Comparison of ENCODE assay signal across 1 cellular context in the genomic region with DNA sequence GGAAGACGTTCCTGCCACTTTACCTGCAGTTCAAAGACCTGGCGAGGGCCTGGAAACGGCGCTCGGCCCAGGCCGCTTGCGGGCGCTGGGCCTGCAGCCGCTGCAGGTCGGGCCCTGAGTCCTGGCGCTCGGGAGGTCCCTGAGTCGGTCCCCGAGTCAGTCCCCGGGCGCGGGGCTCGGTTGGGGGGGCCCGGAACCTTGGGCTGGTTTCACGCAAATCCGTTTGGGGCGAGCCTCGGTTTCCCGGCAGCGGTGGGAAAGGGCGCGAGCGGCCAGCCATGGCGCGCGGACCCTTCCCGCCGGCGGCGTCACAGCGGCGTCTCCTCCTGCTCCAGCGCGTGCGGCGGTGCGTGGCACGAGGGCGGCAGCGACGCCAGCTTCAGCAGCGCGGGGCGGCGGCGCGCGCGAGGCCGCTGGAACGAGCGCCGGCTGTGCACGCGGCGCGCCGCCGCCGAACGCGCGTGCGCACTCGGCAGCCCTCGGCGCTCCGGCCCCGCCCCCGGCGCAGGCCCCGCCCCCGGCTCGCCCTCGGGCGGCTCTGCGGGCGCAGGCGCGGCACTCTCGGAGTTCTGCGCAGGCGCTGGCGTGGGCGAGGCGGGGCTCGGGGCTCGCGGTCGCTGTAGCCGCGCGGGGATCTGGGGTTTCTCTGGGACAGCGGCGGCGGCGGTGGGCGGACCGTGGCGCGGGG.
TF ChIP-seq lines count a peak whose summit lies in the region.

No MANE protein-coding gene starts in this region.

TF ChIP-seq in HepG2, 621 proteins besides CTCF, POLR2A, EP300 and RAD21 (continued from another document and continues in another):
- TF ChIP-seq, protein P1, sequence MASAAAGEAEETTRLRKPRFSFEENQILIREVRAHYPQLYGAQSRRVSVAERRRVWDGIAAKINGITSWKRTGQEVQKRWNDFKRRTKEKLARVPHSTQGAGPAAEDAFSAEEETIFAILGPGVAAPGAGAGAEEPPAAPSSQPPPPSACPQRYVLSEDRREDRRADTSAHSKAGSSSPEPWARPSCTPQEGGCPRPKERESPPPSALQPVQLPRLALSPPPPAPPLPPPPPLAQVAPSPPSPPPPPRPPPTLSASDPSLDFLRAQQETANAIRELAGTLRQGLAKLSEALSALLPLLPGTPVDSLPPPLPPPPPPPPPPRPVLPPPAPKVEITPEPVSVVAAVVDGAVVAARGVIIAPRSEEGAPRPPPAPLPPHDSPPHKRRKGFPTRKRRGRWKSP (CRISPR knock-in tag; IDR thresholded peaks at IDR 0.05) = peak; percentile 81; the same call in 1 of the 2 replicates
- TF ChIP-seq TMF1 (CRISPR knock-in tag; IDR thresholded peaks at IDR 0.05; ENCODE audit: low read depth) (peak; percentile 98), KDM4B (CRISPR knock-in tag; IDR thresholded peaks at IDR 0.05) (no peak), ZNF562 (CRISPR knock-in tag; IDR thresholded peaks at IDR 0.05; ENCODE audit: borderline replicate concordance) (peak; percentile 93), ZC3H4 (CRISPR knock-in tag; IDR thresholded peaks at IDR 0.05; ENCODE audit: borderline replicate concordance) (no peak), ZNF629 (CRISPR knock-in tag; conservative IDR thresholded peaks at IDR 0.05) (peak; percentile 3; the same call in 1 of the 2 replicates), ZNF468 (CRISPR knock-in tag; IDR thresholded peaks at IDR 0.05) (0 out of 2 replicates have a peak, but pooled peaks have one; percentile 46), IKZF4 (CRISPR knock-in tag; IDR thresholded peaks at IDR 0.05; ENCODE audit: borderline replicate concordance, low read depth, not compliant biosample characterization) (peak; percentile 99), RFXAP (CRISPR knock-in tag; IDR thresholded peaks at IDR 0.05; ENCODE audit: borderline replicate concordance) (peak; percentile 80), SPEN (CRISPR knock-in tag; IDR thresholded peaks at IDR 0.05; ENCODE audit: low read depth) (peak; percentile 86), CHD4 (IDR thresholded peaks at IDR 0.05; ENCODE audit: borderline replicate concordance, low read length) (no peak), ZNF20 (CRISPR knock-in tag; IDR thresholded peaks at IDR 0.05) (peak; percentile 55; the same call in 1 of the 2 replicates), ZNF607 (CRISPR knock-in tag; IDR thresholded peaks at IDR 0.05; ENCODE audit: borderline replicate concordance) (peak; percentile 96), TCF7L2 (IDR thresholded peaks at IDR 0.05; ENCODE audit: low read depth, low read length) (no peak), PPARG (CRISPR knock-in tag; conservative IDR thresholded peaks at IDR 0.05) (0 out of 2 replicates have a peak, but pooled peaks have one; percentile 36), KLF12 (CRISPR knock-in tag; IDR thresholded peaks at IDR 0.05; ENCODE audit: borderline replicate concordance) (peak; percentile 78; the same call in 1 of the 2 replicates), ZNF790 (CRISPR knock-in tag; IDR thresholded peaks at IDR 0.05; ENCODE audit: borderline replicate concordance) (peak; percentile 97; the same call in 1 of the 2 replicates), SP2 (CRISPR knock-in tag; IDR thresholded peaks at IDR 0.05) (no peak), PITX1 (CRISPR knock-in tag; IDR thresholded peaks at IDR 0.05) (no peak; the same call in none of the 2 replicates), FOXP1 (IDR thresholded peaks at IDR 0.05) (no peak), FOXP1 (CRISPR knock-in tag; IDR thresholded peaks at IDR 0.05) (no peak), SP140L (CRISPR knock-in tag; IDR thresholded peaks at IDR 0.05; ENCODE audit: borderline replicate concordance) (no peak), RBM22 (optimal IDR thresholded peaks at IDR 0.05; ENCODE audit: low read length) (no peak), CCAR2 (optimal IDR thresholded peaks at IDR 0.05; ENCODE audit: low read depth, low read length) (no peak), ZNF256 (CRISPR knock-in tag; conservative IDR thresholded peaks at IDR 0.05) (peak; percentile 65; the same call in 1 of the 2 replicates), GATAD2A (CRISPR knock-in tag; IDR thresholded peaks at IDR 0.05) (no peak), ZZZ3 (CRISPR knock-in tag; IDR thresholded peaks at IDR 0.05; ENCODE audit: borderline replicate concordance) (no peak)
- TF ChIP-seq, protein P2, sequence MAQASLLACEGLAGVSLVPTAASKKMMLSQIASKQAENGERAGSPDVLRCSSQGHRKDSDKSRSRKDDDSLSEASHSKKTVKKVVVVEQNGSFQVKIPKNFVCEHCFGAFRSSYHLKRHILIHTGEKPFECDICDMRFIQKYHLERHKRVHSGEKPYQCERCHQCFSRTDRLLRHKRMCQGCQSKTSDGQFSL (CRISPR knock-in tag; IDR thresholded peaks at IDR 0.05) = peak; percentile 79; the same call in 1 of the 2 replicates
- TF ChIP-seq, protein P3, sequence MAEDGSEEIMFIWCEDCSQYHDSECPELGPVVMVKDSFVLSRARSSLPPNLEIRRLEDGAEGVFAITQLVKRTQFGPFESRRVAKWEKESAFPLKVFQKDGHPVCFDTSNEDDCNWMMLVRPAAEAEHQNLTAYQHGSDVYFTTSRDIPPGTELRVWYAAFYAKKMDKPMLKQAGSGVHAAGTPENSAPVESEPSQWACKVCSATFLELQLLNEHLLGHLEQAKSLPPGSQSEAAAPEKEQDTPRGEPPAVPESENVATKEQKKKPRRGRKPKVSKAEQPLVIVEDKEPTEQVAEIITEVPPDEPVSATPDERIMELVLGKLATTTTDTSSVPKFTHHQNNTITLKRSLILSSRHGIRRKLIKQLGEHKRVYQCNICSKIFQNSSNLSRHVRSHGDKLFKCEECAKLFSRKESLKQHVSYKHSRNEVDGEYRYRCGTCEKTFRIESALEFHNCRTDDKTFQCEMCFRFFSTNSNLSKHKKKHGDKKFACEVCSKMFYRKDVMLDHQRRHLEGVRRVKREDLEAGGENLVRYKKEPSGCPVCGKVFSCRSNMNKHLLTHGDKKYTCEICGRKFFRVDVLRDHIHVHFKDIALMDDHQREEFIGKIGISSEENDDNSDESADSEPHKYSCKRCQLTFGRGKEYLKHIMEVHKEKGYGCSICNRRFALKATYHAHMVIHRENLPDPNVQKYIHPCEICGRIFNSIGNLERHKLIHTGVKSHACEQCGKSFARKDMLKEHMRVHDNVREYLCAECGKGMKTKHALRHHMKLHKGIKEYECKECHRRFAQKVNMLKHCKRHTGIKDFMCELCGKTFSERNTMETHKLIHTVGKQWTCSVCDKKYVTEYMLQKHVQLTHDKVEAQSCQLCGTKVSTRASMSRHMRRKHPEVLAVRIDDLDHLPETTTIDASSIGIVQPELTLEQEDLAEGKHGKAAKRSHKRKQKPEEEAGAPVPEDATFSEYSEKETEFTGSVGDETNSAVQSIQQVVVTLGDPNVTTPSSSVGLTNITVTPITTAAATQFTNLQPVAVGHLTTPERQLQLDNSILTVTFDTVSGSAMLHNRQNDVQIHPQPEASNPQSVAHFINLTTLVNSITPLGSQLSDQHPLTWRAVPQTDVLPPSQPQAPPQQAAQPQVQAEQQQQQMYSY (CRISPR knock-in tag; IDR thresholded peaks at IDR 0.05) = peak; percentile 84
- TF ChIP-seq, protein P4, sequence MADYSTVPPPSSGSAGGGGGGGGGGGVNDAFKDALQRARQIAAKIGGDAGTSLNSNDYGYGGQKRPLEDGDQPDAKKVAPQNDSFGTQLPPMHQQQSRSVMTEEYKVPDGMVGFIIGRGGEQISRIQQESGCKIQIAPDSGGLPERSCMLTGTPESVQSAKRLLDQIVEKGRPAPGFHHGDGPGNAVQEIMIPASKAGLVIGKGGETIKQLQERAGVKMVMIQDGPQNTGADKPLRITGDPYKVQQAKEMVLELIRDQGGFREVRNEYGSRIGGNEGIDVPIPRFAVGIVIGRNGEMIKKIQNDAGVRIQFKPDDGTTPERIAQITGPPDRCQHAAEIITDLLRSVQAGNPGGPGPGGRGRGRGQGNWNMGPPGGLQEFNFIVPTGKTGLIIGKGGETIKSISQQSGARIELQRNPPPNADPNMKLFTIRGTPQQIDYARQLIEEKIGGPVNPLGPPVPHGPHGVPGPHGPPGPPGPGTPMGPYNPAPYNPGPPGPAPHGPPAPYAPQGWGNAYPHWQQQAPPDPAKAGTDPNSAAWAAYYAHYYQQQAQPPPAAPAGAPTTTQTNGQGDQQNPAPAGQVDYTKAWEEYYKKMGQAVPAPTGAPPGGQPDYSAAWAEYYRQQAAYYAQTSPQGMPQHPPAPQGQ (CRISPR knock-in tag; IDR thresholded peaks at IDR 0.05; ENCODE audit: borderline replicate concordance) = no peak
- TF ChIP-seq, protein P5, sequence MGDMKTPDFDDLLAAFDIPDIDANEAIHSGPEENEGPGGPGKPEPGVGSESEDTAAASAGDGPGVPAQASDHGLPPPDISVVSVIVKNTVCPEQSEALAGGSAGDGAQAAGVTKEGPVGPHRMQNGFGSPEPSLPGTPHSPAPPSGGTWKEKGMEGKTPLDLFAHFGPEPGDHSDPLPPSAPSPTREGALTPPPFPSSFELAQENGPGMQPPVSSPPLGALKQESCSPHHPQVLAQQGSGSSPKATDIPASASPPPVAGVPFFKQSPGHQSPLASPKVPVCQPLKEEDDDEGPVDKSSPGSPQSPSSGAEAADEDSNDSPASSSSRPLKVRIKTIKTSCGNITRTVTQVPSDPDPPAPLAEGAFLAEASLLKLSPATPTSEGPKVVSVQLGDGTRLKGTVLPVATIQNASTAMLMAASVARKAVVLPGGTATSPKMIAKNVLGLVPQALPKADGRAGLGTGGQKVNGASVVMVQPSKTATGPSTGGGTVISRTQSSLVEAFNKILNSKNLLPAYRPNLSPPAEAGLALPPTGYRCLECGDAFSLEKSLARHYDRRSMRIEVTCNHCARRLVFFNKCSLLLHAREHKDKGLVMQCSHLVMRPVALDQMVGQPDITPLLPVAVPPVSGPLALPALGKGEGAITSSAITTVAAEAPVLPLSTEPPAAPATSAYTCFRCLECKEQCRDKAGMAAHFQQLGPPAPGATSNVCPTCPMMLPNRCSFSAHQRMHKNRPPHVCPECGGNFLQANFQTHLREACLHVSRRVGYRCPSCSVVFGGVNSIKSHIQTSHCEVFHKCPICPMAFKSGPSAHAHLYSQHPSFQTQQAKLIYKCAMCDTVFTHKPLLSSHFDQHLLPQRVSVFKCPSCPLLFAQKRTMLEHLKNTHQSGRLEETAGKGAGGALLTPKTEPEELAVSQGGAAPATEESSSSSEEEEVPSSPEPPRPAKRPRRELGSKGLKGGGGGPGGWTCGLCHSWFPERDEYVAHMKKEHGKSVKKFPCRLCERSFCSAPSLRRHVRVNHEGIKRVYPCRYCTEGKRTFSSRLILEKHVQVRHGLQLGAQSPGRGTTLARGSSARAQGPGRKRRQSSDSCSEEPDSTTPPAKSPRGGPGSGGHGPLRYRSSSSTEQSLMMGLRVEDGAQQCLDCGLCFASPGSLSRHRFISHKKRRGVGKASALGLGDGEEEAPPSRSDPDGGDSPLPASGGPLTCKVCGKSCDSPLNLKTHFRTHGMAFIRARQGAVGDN (CRISPR knock-in tag; IDR thresholded peaks at IDR 0.05) = peak; percentile 92
- TF ChIP-seq, protein P6, sequence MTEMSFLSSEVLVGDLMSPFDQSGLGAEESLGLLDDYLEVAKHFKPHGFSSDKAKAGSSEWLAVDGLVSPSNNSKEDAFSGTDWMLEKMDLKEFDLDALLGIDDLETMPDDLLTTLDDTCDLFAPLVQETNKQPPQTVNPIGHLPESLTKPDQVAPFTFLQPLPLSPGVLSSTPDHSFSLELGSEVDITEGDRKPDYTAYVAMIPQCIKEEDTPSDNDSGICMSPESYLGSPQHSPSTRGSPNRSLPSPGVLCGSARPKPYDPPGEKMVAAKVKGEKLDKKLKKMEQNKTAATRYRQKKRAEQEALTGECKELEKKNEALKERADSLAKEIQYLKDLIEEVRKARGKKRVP (CRISPR knock-in tag; IDR thresholded peaks at IDR 0.05) = peak in 1 of 2 experiments; percentile 59; a peak in 1 of 4 replicates
- TF ChIP-seq, protein P7, sequence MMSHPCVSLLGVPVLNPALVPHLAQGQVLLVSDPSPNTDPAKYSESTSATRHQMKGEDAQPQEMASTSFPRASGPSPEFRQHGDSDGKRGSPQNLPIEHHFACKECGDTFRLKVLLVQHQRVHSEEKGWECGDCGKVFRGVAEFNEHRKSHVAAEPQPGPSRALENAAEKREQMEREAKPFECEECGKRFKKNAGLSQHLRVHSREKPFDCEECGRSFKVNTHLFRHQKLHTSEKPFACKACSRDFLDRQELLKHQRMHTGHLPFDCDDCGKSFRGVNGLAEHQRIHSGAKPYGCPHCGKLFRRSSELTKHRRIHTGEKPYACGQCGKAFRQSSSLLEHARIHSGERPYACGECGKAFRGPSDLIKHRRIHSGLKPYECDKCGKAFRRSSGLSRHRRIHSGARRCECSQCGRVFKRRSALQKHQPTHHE (CRISPR knock-in tag; IDR thresholded peaks at IDR 0.05; ENCODE audit: borderline replicate concordance) = no peak; the same call in 1 of the 2 replicates
- TF ChIP-seq, protein P8, sequence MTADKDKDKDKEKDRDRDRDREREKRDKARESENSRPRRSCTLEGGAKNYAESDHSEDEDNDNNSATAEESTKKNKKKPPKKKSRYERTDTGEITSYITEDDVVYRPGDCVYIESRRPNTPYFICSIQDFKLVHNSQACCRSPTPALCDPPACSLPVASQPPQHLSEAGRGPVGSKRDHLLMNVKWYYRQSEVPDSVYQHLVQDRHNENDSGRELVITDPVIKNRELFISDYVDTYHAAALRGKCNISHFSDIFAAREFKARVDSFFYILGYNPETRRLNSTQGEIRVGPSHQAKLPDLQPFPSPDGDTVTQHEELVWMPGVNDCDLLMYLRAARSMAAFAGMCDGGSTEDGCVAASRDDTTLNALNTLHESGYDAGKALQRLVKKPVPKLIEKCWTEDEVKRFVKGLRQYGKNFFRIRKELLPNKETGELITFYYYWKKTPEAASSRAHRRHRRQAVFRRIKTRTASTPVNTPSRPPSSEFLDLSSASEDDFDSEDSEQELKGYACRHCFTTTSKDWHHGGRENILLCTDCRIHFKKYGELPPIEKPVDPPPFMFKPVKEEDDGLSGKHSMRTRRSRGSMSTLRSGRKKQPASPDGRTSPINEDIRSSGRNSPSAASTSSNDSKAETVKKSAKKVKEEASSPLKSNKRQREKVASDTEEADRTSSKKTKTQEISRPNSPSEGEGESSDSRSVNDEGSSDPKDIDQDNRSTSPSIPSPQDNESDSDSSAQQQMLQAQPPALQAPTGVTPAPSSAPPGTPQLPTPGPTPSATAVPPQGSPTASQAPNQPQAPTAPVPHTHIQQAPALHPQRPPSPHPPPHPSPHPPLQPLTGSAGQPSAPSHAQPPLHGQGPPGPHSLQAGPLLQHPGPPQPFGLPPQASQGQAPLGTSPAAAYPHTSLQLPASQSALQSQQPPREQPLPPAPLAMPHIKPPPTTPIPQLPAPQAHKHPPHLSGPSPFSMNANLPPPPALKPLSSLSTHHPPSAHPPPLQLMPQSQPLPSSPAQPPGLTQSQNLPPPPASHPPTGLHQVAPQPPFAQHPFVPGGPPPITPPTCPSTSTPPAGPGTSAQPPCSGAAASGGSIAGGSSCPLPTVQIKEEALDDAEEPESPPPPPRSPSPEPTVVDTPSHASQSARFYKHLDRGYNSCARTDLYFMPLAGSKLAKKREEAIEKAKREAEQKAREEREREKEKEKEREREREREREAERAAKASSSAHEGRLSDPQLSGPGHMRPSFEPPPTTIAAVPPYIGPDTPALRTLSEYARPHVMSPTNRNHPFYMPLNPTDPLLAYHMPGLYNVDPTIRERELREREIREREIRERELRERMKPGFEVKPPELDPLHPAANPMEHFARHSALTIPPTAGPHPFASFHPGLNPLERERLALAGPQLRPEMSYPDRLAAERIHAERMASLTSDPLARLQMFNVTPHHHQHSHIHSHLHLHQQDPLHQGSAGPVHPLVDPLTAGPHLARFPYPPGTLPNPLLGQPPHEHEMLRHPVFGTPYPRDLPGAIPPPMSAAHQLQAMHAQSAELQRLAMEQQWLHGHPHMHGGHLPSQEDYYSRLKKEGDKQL (CRISPR knock-in tag; IDR thresholded peaks at IDR 0.05; ENCODE audit: low read depth) = no peak
- TF ChIP-seq, protein P9, sequence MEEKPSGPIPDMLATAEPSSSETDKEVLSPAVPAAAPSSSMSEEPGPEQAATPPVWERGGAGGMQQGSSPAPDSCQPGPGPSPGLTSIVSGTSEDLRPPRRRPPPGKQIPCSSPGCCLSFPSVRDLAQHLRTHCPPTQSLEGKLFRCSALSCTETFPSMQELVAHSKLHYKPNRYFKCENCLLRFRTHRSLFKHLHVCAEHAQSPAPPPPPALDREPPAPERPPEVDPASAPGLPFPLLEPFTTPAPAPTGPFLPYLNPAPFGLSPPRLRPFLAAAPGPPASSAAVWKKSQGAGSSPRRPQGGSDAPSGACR (CRISPR knock-in tag; IDR thresholded peaks at IDR 0.05) = no peak; the same call in 1 of the 2 replicates
